34 cellular contexts compared by ENCODE assay signal in the genomic region with DNA sequence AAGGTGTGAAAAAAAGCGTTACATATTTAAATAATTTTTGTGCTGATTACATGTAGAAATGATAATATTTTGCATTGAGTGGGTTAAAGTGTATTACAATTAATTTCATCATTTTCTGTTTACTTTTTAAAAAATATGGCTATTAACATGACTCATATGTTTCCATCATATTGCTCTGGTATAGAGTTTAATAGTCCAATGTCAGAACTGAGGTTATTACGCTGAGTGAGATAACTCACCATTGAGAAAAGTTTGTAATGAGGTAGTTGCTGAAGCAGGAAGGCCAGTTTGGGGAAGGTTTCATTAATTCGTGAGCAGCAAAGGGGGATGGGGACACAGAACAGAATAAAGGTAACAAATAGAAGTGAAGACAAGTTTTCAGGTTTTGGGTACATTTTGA.
"Had no signal": no experiment of that assay in that cellular context is flagged by ENCODE, and none has a peak within 500 bp of the region (broad histone marks: within the 10 kb centered on the region; RNA-seq: fewer than 3 reads in every experiment).

No MANE protein-coding gene starts in this region.

- H3K27ac Mint-ChIP-seq: activated B cell treated with CpG ODN at 0.5 μM for 24 hours; activated CD4-positive, alpha-beta memory T cell treated with anti-CD3 and anti-CD28 coated beads for 36 hours; activated CD4-positive, alpha-beta T cell treated with anti-CD3 and anti-CD28 coated beads, Interleukin-2, amount 10 ng/mL, durations not matched to agents 24 days and 14 days; activated CD8-positive, alpha-beta memory T cell treated with anti-CD3 and anti-CD28 coated beads, Interleukin-2, amount 10 ng/mL, durations not matched to agents 7 days and 5 days; activated CD8-positive, alpha-beta T cell treated with anti-CD3 and anti-CD28 coated beads, Interleukin-2, amount 10 ng/mL, durations not matched to agents 7 days and 5 days; activated naive CD4-positive, alpha-beta T cell treated with anti-CD3 and anti-CD28 coated beads, Interleukin-2, amount 10 ng/mL, durations not matched to agents 7 days and 5 days; activated naive CD4-positive, alpha-beta T cell treated with anti-CD3 and anti-CD28 coated beads, Interleukin-2, amount 50 U/mL, for 24 hours; activated naive CD8-positive, alpha-beta T cell; activated naive CD8-positive, alpha-beta T cell treated with anti-CD3 and anti-CD28 coated beads, Interleukin-2, amount 10 ng/mL, durations not matched to agents 7 days and 5 days; activated naive CD8-positive, alpha-beta T cell treated with anti-CD3 and anti-CD28 coated beads, Interleukin-2, amount 50 U/mL, for 24 hours; activated T-cell treated with anti-CD3 and anti-CD28 coated beads, Interleukin-2, amount 50 U/mL, for 24 hours; activated T-helper 2 cell treated with anti-CD3 and anti-CD28 coated beads, Interferon-gamma antibody, Interleukin-2, Interleukin-4, amounts not matched to agents 10 μg/mL and 5 μg/mL and 100 μg/mL, durations not matched to agents 14 hours and 24 hours and 36 hours; T-helper 1 cell treated with Interleukin-12 subunit alpha and Interleukin-12 subunit beta and Interleukin-4 antibody, amounts not matched to agents 30 μg/mL and 1 μg/mL, for 36 hours; T-helper 2 cell treated with Interferon-gamma antibody and Interleukin-4, amounts not matched to agents 5 μg/mL and 100 μg/mL, for 36 hours had no signal

- H3K4me3 Mint-ChIP-seq: activated B cell treated with CpG ODN at 0.5 μM for 24 hours; activated CD4-positive, alpha-beta memory T cell treated with anti-CD3 and anti-CD28 coated beads for 36 hours; activated CD4-positive, alpha-beta T cell treated with anti-CD3 and anti-CD28 coated beads, Interleukin-2, amount 10 ng/mL, durations not matched to agents 24 days and 14 days; activated CD8-positive, alpha-beta memory T cell treated with anti-CD3 and anti-CD28 coated beads, Interleukin-2, amount 10 ng/mL, durations not matched to agents 7 days and 5 days; activated CD8-positive, alpha-beta T cell treated with anti-CD3 and anti-CD28 coated beads, Interleukin-2, amount 10 ng/mL, durations not matched to agents 7 days and 5 days; activated naive CD4-positive, alpha-beta T cell treated with anti-CD3 and anti-CD28 coated beads, Interleukin-2, amount 10 ng/mL, durations not matched to agents 7 days and 5 days; activated naive CD4-positive, alpha-beta T cell treated with anti-CD3 and anti-CD28 coated beads, Interleukin-2, amount 50 U/mL, for 24 hours; activated naive CD8-positive, alpha-beta T cell; activated naive CD8-positive, alpha-beta T cell treated with anti-CD3 and anti-CD28 coated beads, Interleukin-2, amount 10 ng/mL, durations not matched to agents 7 days and 5 days; activated naive CD8-positive, alpha-beta T cell treated with anti-CD3 and anti-CD28 coated beads, Interleukin-2, amount 50 U/mL, for 24 hours; activated T-cell treated with anti-CD3 and anti-CD28 coated beads, Interleukin-2, amount 50 U/mL, for 24 hours; T-helper 1 cell treated with Interleukin-12 subunit alpha and Interleukin-12 subunit beta and Interleukin-4 antibody, amounts not matched to agents 30 μg/mL and 1 μg/mL, for 36 hours; T-helper 2 cell treated with Interferon-gamma antibody and Interleukin-4, amounts not matched to agents 5 μg/mL and 100 μg/mL, for 36 hours had no signal

- H3K4me3 ChIP-seq: body of pancreas, breast epithelium had no signal

- DNase-seq: activated B cell treated with CpG ODN at 0.5 μM for 24 hours; activated CD4-positive, alpha-beta memory T cell treated with anti-CD3 and anti-CD28 coated beads for 36 hours; activated CD4-positive, alpha-beta T cell treated with anti-CD3 and anti-CD28 coated beads for 4 hours; activated CD4-positive, alpha-beta T cell treated with anti-CD3 and anti-CD28 coated beads, Interleukin-2, amount 10 ng/mL, durations not matched to agents 24 days and 14 days; activated CD4-positive, alpha-beta T cell treated with anti-CD3 and anti-CD28 coated beads, Interleukin-2, amount 50 U/mL, for 1 hour; activated CD4-positive, alpha-beta T cell treated with anti-CD3 and anti-CD28 coated beads, Interleukin-2, amount 50 U/mL, for 4 hours; activated CD4-positive, CD25-positive, alpha-beta regulatory T cell treated with anti-CD3 and anti-CD28 coated beads, Interleukin-2, amount 50 U/mL, for 72 hours; activated CD8-positive, alpha-beta memory T cell treated with anti-CD3 and anti-CD28 coated beads for 24 hours; activated CD8-positive, alpha-beta memory T cell treated with anti-CD3 and anti-CD28 coated beads, Interleukin-2, amount 10 ng/mL, durations not matched to agents 7 days and 5 days; activated CD8-positive, alpha-beta memory T cell treated with anti-CD3 and anti-CD28 coated beads, Interleukin-2, amount 50 U/mL, for 48 hours; activated CD8-positive, alpha-beta T cell treated with anti-CD3 and anti-CD28 coated beads, Interleukin-2, amount 10 ng/mL, durations not matched to agents 7 days and 5 days; activated effector memory CD4-positive, alpha-beta T cell treated with Interleukin-2 at 50 U/mL for 16 hours; activated gamma-delta T cell; activated naive CD4-positive, alpha-beta T cell treated with anti-CD3 and anti-CD28 coated beads, Interleukin-2, amount 10 ng/mL, durations not matched to agents 7 days and 5 days; activated naive CD4-positive, alpha-beta T cell treated with Interleukin-2 at 50 U/mL for 16 hours; activated naive CD8-positive, alpha-beta T cell treated with anti-CD3 and anti-CD28 coated beads, Interleukin-2, amount 10 ng/mL, durations not matched to agents 7 days and 5 days; activated naive CD8-positive, alpha-beta T cell treated with anti-CD3 and anti-CD28 coated beads, Interleukin-2, amount 50 U/mL, for 24 hours; activated T-cell treated with anti-CD3 and anti-CD28 coated beads, Interleukin-2, amount 50 U/mL, for 24 hours; activated T-cell treated with anti-CD3 and anti-CD28 coated beads, Interleukin-2, amount 50 U/mL, for 48 hours; amniotic stem cell; aorta; body of pancreas; brain microvascular endothelial cell; central memory CD4-positive, alpha-beta T cell; T-helper 1 cell; T-helper 2 cell; T-helper 9 cell had no signal

- H3K27me3 Mint-ChIP-seq: activated B cell treated with CpG ODN at 0.5 μM for 24 hours; activated CD4-positive, alpha-beta memory T cell treated with anti-CD3 and anti-CD28 coated beads for 36 hours; activated CD4-positive, alpha-beta T cell treated with anti-CD3 and anti-CD28 coated beads, Interleukin-2, amount 10 ng/mL, durations not matched to agents 24 days and 14 days; activated CD8-positive, alpha-beta memory T cell treated with anti-CD3 and anti-CD28 coated beads, Interleukin-2, amount 10 ng/mL, durations not matched to agents 7 days and 5 days; activated naive CD4-positive, alpha-beta T cell treated with anti-CD3 and anti-CD28 coated beads, Interleukin-2, amount 10 ng/mL, durations not matched to agents 7 days and 5 days; activated naive CD4-positive, alpha-beta T cell treated with anti-CD3 and anti-CD28 coated beads, Interleukin-2, amount 50 U/mL, for 24 hours; activated naive CD8-positive, alpha-beta T cell; activated naive CD8-positive, alpha-beta T cell treated with anti-CD3 and anti-CD28 coated beads, Interleukin-2, amount 10 ng/mL, durations not matched to agents 7 days and 5 days; activated naive CD8-positive, alpha-beta T cell treated with anti-CD3 and anti-CD28 coated beads, Interleukin-2, amount 50 U/mL, for 24 hours; activated T-cell treated with anti-CD3 and anti-CD28 coated beads, Interleukin-2, amount 50 U/mL, for 24 hours had no signal

- H3K27me3 ChIP-seq: body of pancreas, brain microvascular endothelial cell, breast epithelium had no signal

- ATAC-seq: activated CD8-positive, alpha-beta memory T cell treated with anti-CD3 and anti-CD28 coated beads, Interleukin-2, amount 10 ng/mL, durations not matched to agents 7 days and 5 days; activated CD8-positive, alpha-beta T cell treated with anti-CD3 and anti-CD28 coated beads, Interleukin-2, amount 10 ng/mL, durations not matched to agents 7 days and 5 days; activated naive CD8-positive, alpha-beta T cell treated with anti-CD3 and anti-CD28 coated beads, Interleukin-2, amount 50 U/mL, for 24 hours; body of pancreas had no signal

- H3K27ac ChIP-seq: body of pancreas, brain microvascular endothelial cell, breast epithelium, VCaP had no signal

- H3K4me1 Mint-ChIP-seq: activated B cell treated with CpG ODN at 0.5 μM for 24 hours; activated CD4-positive, alpha-beta T cell treated with anti-CD3 and anti-CD28 coated beads, Interleukin-2, amount 10 ng/mL, durations not matched to agents 24 days and 14 days; activated CD8-positive, alpha-beta memory T cell treated with anti-CD3 and anti-CD28 coated beads, Interleukin-2, amount 10 ng/mL, durations not matched to agents 7 days and 5 days; activated naive CD4-positive, alpha-beta T cell treated with anti-CD3 and anti-CD28 coated beads, Interleukin-2, amount 10 ng/mL, durations not matched to agents 7 days and 5 days; activated naive CD4-positive, alpha-beta T cell treated with anti-CD3 and anti-CD28 coated beads, Interleukin-2, amount 50 U/mL, for 24 hours; activated naive CD8-positive, alpha-beta T cell treated with anti-CD3 and anti-CD28 coated beads, Interleukin-2, amount 10 ng/mL, durations not matched to agents 7 days and 5 days; activated naive CD8-positive, alpha-beta T cell treated with anti-CD3 and anti-CD28 coated beads, Interleukin-2, amount 50 U/mL, for 24 hours had no signal

- H3K4me1 ChIP-seq: body of pancreas, breast epithelium had no signal

- H3K36me3 Mint-ChIP-seq: activated CD4-positive, alpha-beta memory T cell treated with anti-CD3 and anti-CD28 coated beads for 36 hours; activated naive CD4-positive, alpha-beta T cell treated with anti-CD3 and anti-CD28 coated beads, Interleukin-2, amount 10 ng/mL, durations not matched to agents 7 days and 5 days; activated naive CD4-positive, alpha-beta T cell treated with anti-CD3 and anti-CD28 coated beads, Interleukin-2, amount 50 U/mL, for 24 hours; activated naive CD8-positive, alpha-beta T cell; activated naive CD8-positive, alpha-beta T cell treated with anti-CD3 and anti-CD28 coated beads, Interleukin-2, amount 10 ng/mL, durations not matched to agents 7 days and 5 days had no signal

- H3K9me3 Mint-ChIP-seq: T-helper 1 cell treated with Interleukin-12 subunit alpha and Interleukin-12 subunit beta and Interleukin-4 antibody, amounts not matched to agents 30 μg/mL and 1 μg/mL, for 36 hours had no signal

- H3K36me3 ChIP-seq: brain microvascular endothelial cell, breast epithelium had no signal
